13 cellular contexts compared by ENCODE assay signal in the genomic region with DNA sequence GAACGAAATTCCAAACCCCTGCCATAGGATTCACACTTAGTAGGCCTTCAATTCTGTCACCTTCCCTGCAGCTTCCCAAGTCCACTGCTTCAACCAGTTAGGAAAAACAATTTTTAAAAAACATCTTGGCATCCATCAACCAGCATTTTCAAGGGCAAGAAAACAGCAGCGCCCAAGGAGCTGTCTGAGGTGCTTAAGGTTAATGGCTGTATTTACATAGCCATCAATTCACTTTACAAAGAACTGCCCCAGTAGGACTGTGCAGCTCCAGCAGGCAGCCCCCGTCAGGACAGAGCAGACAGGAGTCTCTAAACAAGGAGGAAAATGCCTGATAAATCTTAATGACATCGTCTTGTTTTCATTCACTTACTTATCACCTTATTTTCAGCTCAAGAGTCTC. TPM values are rescaled to one million over a fixed set of nuclear protein-coding genes. Genes with fewer than 3 reads are reported as not detected.
DNase-seq lines count a peak whose midpoint lies in the region; TF ChIP-seq lines count a peak whose summit lies in the region.
"Had no signal": no experiment of that assay in that cellular context is flagged by ENCODE, and none has a peak within 500 bp of the region (broad histone marks: within the 10 kb centered on the region; RNA-seq: fewer than 3 reads in every experiment).

No MANE protein-coding gene starts in this region.

- 8% methylated on average over 4 of the region's 4 CpGs for WGBS in mammary epithelial cell (ENCODE audit: low coverage, missing lambda C conversion rate)

- H3K4me2 ChIP-seq in mammary epithelial cell (ENCODE audit: insufficient read depth, low read depth, low read length) = no peak overlapping the region

- H3K9ac ChIP-seq in mammary epithelial cell (ENCODE audit: insufficient read depth, low read length) = no peak overlapping the region

- H3K36me3 ChIP-seq in mammary epithelial cell (ENCODE audit: insufficient read depth, low read length) (no peaks in the 10 kb centered on the region), kidney epithelial cell (ENCODE audit: control insufficient read depth, insufficient read depth, low read length) (no peaks in the 10 kb centered on the region)

- H3K27me3 ChIP-seq in mammary epithelial cell (ENCODE audit: insufficient read depth, low read length) (no peaks in the 10 kb centered on the region), kidney epithelial cell (ENCODE audit: control insufficient read depth, insufficient read depth, low read length) (peaks cover 3% of the 10 kb centered on the region)

- BruUV-seq in mammary epithelial cell (replicated peaks; lab: Mats Ljungman, UMichigan) = no TSS peak

- no peaks in the 10 kb centered on the region for H3K4me1 ChIP-seq in mammary epithelial cell (ENCODE audit: insufficient read depth, low read length)

- no peak overlapping the region for H3K4me3 ChIP-seq in mammary epithelial cell (replicated peaks in 1 of 3; ENCODE audit: insufficient read depth in 1 of 3, low read depth in 2 of 3, low read length in 3 of 3)
- H3K4me3 ChIP-seq in kidney epithelial cell (ENCODE audit: low read depth, low read length) = no peak overlapping the region

- DNase-seq in COLO829 (ENCODE audit: low spot score) = peak; percentile 22
- DNase-seq in Kasumi-1 (lab: John Stamatoyannopoulos, UW) = peak; percentile 1 to 7
- peak; percentile 13 for DNase-seq in mammary epithelial cell
- DNase-seq in kidney epithelial cell (ENCODE audit: low read depth) = peak; percentile 7
- DNase-seq in activated CD8-positive, alpha-beta memory T cell treated with anti-CD3 and anti-CD28 coated beads for 24 hours = no peak
- no peak for DNase-seq in activated gamma-delta T cell treated with Interleukin-2 at 50 U/mL for 16 hours
- no peak for DNase-seq in CD1c-positive myeloid dendritic cell (ENCODE audit: extremely low spot score)
- DNase-seq in RPMI8226 = no peak
- DNase-seq: activated naive CD8-positive, alpha-beta T cell treated with anti-CD3 and anti-CD28 coated beads, Interleukin-2, amount 50 U/mL, for 24 hours; KG1; NCI-H2227 treated with DMSO at 0.1 percent for 48 hours had no signal

- in situ Hi-C loops in mammary epithelial cell (cut with MboI; ENCODE audit: low sequenced_read_pairs in 2 of 2) = no loop called here

- CTCF ChIA-PET in mammary epithelial cell (lab: Charles Lee; ENCODE audit: low non-redundant PET) = no interaction called here

- H2AFZ ChIP-seq in mammary epithelial cell (ENCODE audit: low read depth, low read length) = no peak overlapping the region

- no peaks in the 10 kb centered on the region for H3K79me2 ChIP-seq in mammary epithelial cell (ENCODE audit: insufficient read depth, low read length)

- dilution Hi-C loops in mammary epithelial cell (cut with HindIII; ENCODE audit: low sequenced_read_pairs) = no loop called here

- TF ChIP-seq CTCF in mammary epithelial cell (conservative IDR thresholded peaks at IDR 0.05 in 1 of 2, IDR thresholded peaks at IDR 0.05 in 1 of 2; ENCODE audit: extremely low read depth in 1 of 2, insufficient read depth in 1 of 2, low read depth in 1 of 2, low read length in 2 of 2) (no peak), kidney epithelial cell (IDR thresholded peaks at IDR 0.05; ENCODE audit: insufficient read depth, low read length, poor library complexity, severe bottlenecking) (no peak)

- no peaks in the 10 kb centered on the region for H3K9me3 ChIP-seq in mammary epithelial cell (replicated peaks; ENCODE audit: insufficient read depth, low read length)

- no peak overlapping the region for H3K27ac ChIP-seq in mammary epithelial cell (ENCODE audit: insufficient read depth, low read depth, low read length)
- H3K27ac ChIP-seq: C4-2B, RWPE1 had no signal

- intact Hi-C loops in mammary epithelial cell (cut with micrococcal nuclease) = no loop called here

- H4K20me1 ChIP-seq in mammary epithelial cell (ENCODE audit: insufficient read depth, low read length) = no peaks in the 10 kb centered on the region

RNA-seq across cellular contexts. Expression of a gene that starts 13.3 kb away (rescaled TPM):
- not detected for total RNA-seq in mammary epithelial cell
- not detected for polyA plus RNA-seq in mammary epithelial cell
- not detected for polyA minus RNA-seq in mammary epithelial cell
- not detected in 2 replicates for total RNA-seq in kidney epithelial cell

Comparison
In these comparisons a context has a peak if more than half of its experiments do, and no peak if none do; other contexts are left out.
1. DNase-seq: peak in COLO829 (single experiment), Kasumi-1 (2 of 2), mammary epithelial cell (single experiment) and kidney epithelial cell (single experiment); none in activated CD8-positive, alpha-beta memory T cell treated with anti-CD3 and anti-CD28 coated beads for 24 hours (single experiment), activated gamma-delta T cell treated with Interleukin-2 at 50 U/mL for 16 hours (single experiment), CD1c-positive myeloid dendritic cell (single experiment) and RPMI8226 (single experiment).